In genomic region chr12:105100207-105100985, GRCh38 we compare ENCODE assay signal across 1 cellular context.
TF ChIP-seq lines count a peak whose summit lies in the region.

No MANE protein-coding gene starts in this region.

TF ChIP-seq in SK-N-SH, 30 proteins besides CTCF, POLR2A, EP300 and RAD21 (continued from another document):
- TF ChIP-seq EZH2phosphoT487 (IDR thresholded peaks at IDR 0.05; ENCODE audit: borderline replicate concordance, low read depth): no peak
- peak; percentile 80 for TF ChIP-seq JUND (IDR thresholded peaks at IDR 0.05)
- no peak for TF ChIP-seq GATA2 (CRISPR knock-in tag; IDR thresholded peaks at IDR 0.05)
- no peak for TF ChIP-seq ELF1 (IDR thresholded peaks at IDR 0.05)
- peak; percentile 47; the same call in 1 of the 2 replicates for TF ChIP-seq USF1 (IDR thresholded peaks at IDR 0.05; ENCODE audit: borderline replicate concordance, low read depth)
- TF ChIP-seq RFX5 (IDR thresholded peaks at IDR 0.05; ENCODE audit: low read length): no peak
- no peak for TF ChIP-seq TAF1 (IDR thresholded peaks at IDR 0.05; ENCODE audit: borderline replicate concordance, low read depth, low read length)
- peak; percentile 83; the same call in 1 of the 2 replicates for TF ChIP-seq FOSL2 (IDR thresholded peaks at IDR 0.05; ENCODE audit: borderline replicate concordance, low read depth)
- no peak for TF ChIP-seq ZBTB33 (IDR thresholded peaks at IDR 0.05; ENCODE audit: borderline replicate concordance, low read depth)
- TF ChIP-seq SIN3A (IDR thresholded peaks at IDR 0.05; ENCODE audit: borderline replicate concordance, low read depth, low read length): no peak
- no peak for TF ChIP-seq RXRA (IDR thresholded peaks at IDR 0.05; ENCODE audit: borderline replicate concordance, low read depth)
- TF ChIP-seq CHD2 (IDR thresholded peaks at IDR 0.05; ENCODE audit: low read length, partially characterized antibody): no peak
- TF ChIP-seq POLR2AphosphoS5 (IDR thresholded peaks at IDR 0.05; ENCODE audit: low read depth, low read length): no peak
- no peak for TF ChIP-seq IRF3 (IDR thresholded peaks at IDR 0.05; ENCODE audit: low read depth, low read length)
- TF ChIP-seq FOXM1 (IDR thresholded peaks at IDR 0.05; ENCODE audit: low read depth): no peak
- TF ChIP-seq TEAD4 (IDR thresholded peaks at IDR 0.05; ENCODE audit: borderline replicate concordance, insufficient read depth): no peak
- no peak for TF ChIP-seq SMC3 (IDR thresholded peaks at IDR 0.05; ENCODE audit: low read depth, low read length)
- no peak for TF ChIP-seq RCOR1 (IDR thresholded peaks at IDR 0.05; ENCODE audit: low read length)
- TF ChIP-seq PBX3 (IDR thresholded peaks at IDR 0.05): peak; percentile 22; the same call in 1 of the 2 replicates
- no peak for TF ChIP-seq NRF1 (IDR thresholded peaks at IDR 0.05; ENCODE audit: low read depth, low read length)
